In the genomic region with DNA sequence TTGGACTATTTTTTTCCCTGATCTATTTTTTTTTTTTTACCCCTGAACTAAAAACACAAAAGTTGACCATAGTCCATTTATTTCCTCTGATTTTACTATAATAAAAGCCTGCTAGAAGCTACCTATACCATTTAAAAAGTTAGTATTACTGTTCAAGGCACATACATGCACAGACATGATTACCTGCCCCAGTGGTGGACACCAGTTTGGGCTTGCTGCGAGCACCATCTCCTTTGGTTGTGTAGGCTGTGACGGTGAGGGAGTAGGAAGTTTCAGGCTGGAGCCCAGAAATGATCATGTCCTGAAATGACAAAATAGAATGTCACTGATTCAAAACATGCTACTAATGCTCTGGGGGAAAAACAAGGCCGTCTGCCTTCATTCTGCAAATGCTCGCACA, we compare ENCODE assay signal across 21 cellular contexts.
DNase-seq lines count a peak whose midpoint lies in the region; ATAC-seq, FAIRE-seq and TF ChIP-seq lines count a peak whose summit lies in the region.
"Had no signal": no experiment of that assay in that cellular context is flagged by ENCODE, and none has a peak within 500 bp of the region (broad histone marks: within the 10 kb centered on the region; RNA-seq: fewer than 3 reads in every experiment).

No MANE protein-coding gene starts in this region.

- H3K36me3 ChIP-seq in bronchial epithelial cell (ENCODE audit: control insufficient read depth, insufficient read depth, low read length): no peaks in the 10 kb centered on the region
- H3K36me3 ChIP-seq in thyroid gland: no peaks in the 10 kb centered on the region
- H3K36me3 ChIP-seq: BLaER1 treated with 17β-estradiol and CSF1 and Interleukin-3, amounts not matched to agents 10 nM and 100 nM had no signal

- H3K4me1 ChIP-seq in thyroid gland: no peaks in the 10 kb centered on the region
- H3K4me1 ChIP-seq: A549; BLaER1 treated with 17β-estradiol and CSF1 and Interleukin-3, amounts not matched to agents 10 nM and 100 nM; Caco-2 had no signal

- TF ChIP-seq CTCF in bronchial epithelial cell (IDR thresholded peaks at IDR 0.05; ENCODE audit: insufficient read depth, low read length, severe bottlenecking) (no peak), thyroid gland (IDR thresholded peaks at IDR 0.05) (no peak)

- no peak overlapping the region for H3K27ac ChIP-seq in thyroid gland
- H3K27ac ChIP-seq: 22Rv1; A549; BLaER1 treated with 17β-estradiol and CSF1 and Interleukin-3, amounts not matched to agents 10 nM and 100 nM; C4-2B had no signal

- intact Hi-C loops in thyroid gland (cut with DNase I): no loop called here

- DNase-seq in HPDE6-E6E7 (ENCODE audit: extremely low spot score) (peak; percentile 1), bronchial epithelial cell (ENCODE audit: low read depth) (peak; percentile 74), OCI-M1 (lab: John Stamatoyannopoulos, UW) (no peak), NCI-H1436 treated with DMSO at 0.1 percent for 48 hours (lab: John Stamatoyannopoulos, UW) (no peak), thyroid gland (no peak)
- DNase-seq: AML-193; Caco-2; Calu3; CD4-positive, alpha-beta T cell; CD8-positive, alpha-beta T cell; DMS79 treated with DMSO at 0.1 percent for 48 hours; GF-D8 had no signal

- no peak for TF ChIP-seq POLR2A in thyroid gland (IDR thresholded peaks at IDR 0.05)

- H3K27me3 ChIP-seq in bronchial epithelial cell (ENCODE audit: control insufficient read depth, insufficient read depth, low read length) (no peaks in the 10 kb centered on the region), thyroid gland (no peaks in the 10 kb centered on the region)
- H3K27me3 ChIP-seq: BLaER1 treated with 17β-estradiol and CSF1 and Interleukin-3, amounts not matched to agents 10 nM and 100 nM had no signal

- H3K4me3 ChIP-seq in bronchial epithelial cell (ENCODE audit: low read depth, low read length) (no peak overlapping the region), thyroid gland (replicated peaks in 1 of 3) (no peak overlapping the region)
- H3K4me3 ChIP-seq: A549; BLaER1 treated with 17β-estradiol and CSF1 and Interleukin-3, amounts not matched to agents 10 nM and 100 nM had no signal

- WGBS in thyroid gland, 2 donors: 91 to 97% methylated on average over 4 of the region's 4 CpGs

- no peaks in the 10 kb centered on the region for H3K9me3 ChIP-seq in thyroid gland
- H3K9me3 ChIP-seq: A549; BLaER1 treated with 17β-estradiol and CSF1 and Interleukin-3, amounts not matched to agents 10 nM and 100 nM; Caco-2 had no signal

- ATAC-seq in esophagus mucosa: peak; percentile 60
- ATAC-seq: A549; CD8-positive, alpha-beta T cell had no signal

- FAIRE-seq in bronchial epithelial cell (lab: Jason Lieb, UNC): no peak
- FAIRE-seq: A549, D721Med, G401.6, GM12891, GM19239 had no signal

Comparison
In these comparisons a context has a peak if more than half of its experiments do, and no peak if none do; other contexts are left out.
1. DNase-seq: peak in HPDE6-E6E7 (single experiment) and bronchial epithelial cell (single experiment); none in OCI-M1 (single experiment), NCI-H1436 treated with DMSO at 0.1 percent for 48 hours (single experiment) and thyroid gland (0 of 2).